In genomic region chr10:116470071-116470470, GRCh38 we compare ENCODE assay signal across 15 cellular contexts. TPM values are rescaled to one million over a fixed set of nuclear protein-coding genes. Genes with fewer than 3 reads are reported as not detected.
DNase-seq lines count a peak whose midpoint lies in the region; ATAC-seq and TF ChIP-seq lines count a peak whose summit lies in the region.
"Had no signal": no experiment of that assay in that cellular context is flagged by ENCODE, and none has a peak within 500 bp of the region (broad histone marks: within the 10 kb centered on the region; RNA-seq: fewer than 3 reads in every experiment).

No MANE protein-coding gene starts in this region.

- H3K9me3 Mint-ChIP-seq in progenitor cell of endocrine pancreas (ENCODE audit: low read depth), result no peaks in the 10 kb centered on the region
- H3K9me3 Mint-ChIP-seq: CD4-positive, alpha-beta T cell had no signal

- H3K36me3 Mint-ChIP-seq in progenitor cell of endocrine pancreas (ENCODE audit: insufficient read depth), result no peaks in the 10 kb centered on the region

- no peak overlapping the region for H3K4me3 Mint-ChIP-seq in progenitor cell of endocrine pancreas (ENCODE audit: low read depth)
- H3K4me3 Mint-ChIP-seq: B cell; CD4-positive, alpha-beta T cell; H9 had no signal

- in situ Hi-C loops in brain microvascular endothelial cell (cut with HindIII; ENCODE audit: low pct_ligation_motif_present, low sequenced_read_pairs), result no loop called here

- TF ChIP-seq CTCF in HEK293 (tag by site-specific recombination; IDR thresholded peaks at IDR 0.05) (no peak), brain microvascular endothelial cell (IDR thresholded peaks at IDR 0.05; ENCODE audit: low read depth, low read length, missing control alignments) (no peak), progenitor cell of endocrine pancreas (IDR thresholded peaks at IDR 0.05; ENCODE audit: unreplicated experiment) (no peak), upper lobe of left lung (IDR thresholded peaks at IDR 0.05) (no peak)

- H3K4me3 ChIP-seq in HEK293 (ENCODE audit: low read depth, low read length) (no peak overlapping the region), brain microvascular endothelial cell (ENCODE audit: low read depth, low read length) (no peak overlapping the region), upper lobe of left lung (no peak overlapping the region)

- H3K27ac ChIP-seq in HEK293 (ENCODE audit: extremely low read depth, low read depth, low read length) (no peak overlapping the region), brain microvascular endothelial cell (no peak overlapping the region), upper lobe of left lung (no peak overlapping the region)

- DNase-seq in Daoy (ENCODE audit: low read depth) (peak; percentile 32), brain microvascular endothelial cell (peak; percentile 0), kidney tubule cell (ENCODE audit: low spot score) (peak; percentile 21), NCI-H2227 (lab: John Stamatoyannopoulos, UW; ENCODE audit: unreplicated experiment) (no peak), progenitor cell of endocrine pancreas (ENCODE audit: low spot score, unreplicated experiment) (no peak), GM19238 (ENCODE audit: insufficient read length, low spot score) (no peak), upper lobe of left lung (no peak)
- DNase-seq: CD4-positive, alpha-beta T cell; DMS79 treated with DMSO at 0.1 percent for 48 hours; NCI-H1105 treated with DMSO at 0.1 percent for 48 hours; NCI-H187 treated with DMSO at 0.1 percent for 48 hours had no signal

- H3K27me3 ChIP-seq in brain microvascular endothelial cell (replicated peaks) (no peaks in the 10 kb centered on the region), upper lobe of left lung (no peaks in the 10 kb centered on the region)

- no peak overlapping the region for H3K27ac Mint-ChIP-seq in progenitor cell of endocrine pancreas
- H3K27ac Mint-ChIP-seq: B cell; CD4-positive, alpha-beta T cell; H9 had no signal

- no peak for TF ChIP-seq EP300 in upper lobe of left lung (IDR thresholded peaks at IDR 0.05)

- no peaks in the 10 kb centered on the region for H3K36me3 ChIP-seq in HEK293 (ENCODE audit: control insufficient read depth in 2 of 2, insufficient read depth in 1 of 2, low read length in 2 of 2)
- no peaks in the 10 kb centered on the region for H3K36me3 ChIP-seq in brain microvascular endothelial cell (replicated peaks)
- no peaks in the 10 kb centered on the region for H3K36me3 ChIP-seq in upper lobe of left lung

- H3K4me1 ChIP-seq in HEK293 (ENCODE audit: control insufficient read depth, insufficient read depth, low read length), result no peaks in the 10 kb centered on the region
- H3K4me1 ChIP-seq in upper lobe of left lung, result no peaks in the 10 kb centered on the region

- no peaks in the 10 kb centered on the region for H3K4me1 Mint-ChIP-seq in progenitor cell of endocrine pancreas (ENCODE audit: low read depth)
- H3K4me1 Mint-ChIP-seq: B cell had no signal

- H3K27me3 Mint-ChIP-seq in progenitor cell of endocrine pancreas, result no peaks in the 10 kb centered on the region
- H3K27me3 Mint-ChIP-seq: B cell had no signal

- no peak for TF ChIP-seq POLR2A in upper lobe of left lung (IDR thresholded peaks at IDR 0.05)

- POLR2A ChIA-PET in HEK293 (lab: Yijun Ruan, JAX), result no interaction called here

- no peaks in the 10 kb centered on the region for H3K9me3 ChIP-seq in HEK293 (ENCODE audit: control insufficient read depth, insufficient read depth, low read depth, low read length)
- H3K9me3 ChIP-seq in upper lobe of left lung, result no peaks in the 10 kb centered on the region

- no peak for ATAC-seq in upper lobe of left lung (ENCODE audit: low FRiP score in 2 of 2)

- 79 to 87% methylated on average over 4 of the region's 4 CpGs for WGBS in upper lobe of left lung, 2 donors

- CTCF ChIA-PET in HEK293 (lab: Yijun Ruan, JAX), result interaction anchor here (0.7 to 1.7 kb wide), 6 partner anchors 9 to 705 kb away, joined by 3 to 11 read pairs (median 6); no protein-coding TSS in a partner anchor

TF ChIP-seq in HEK293, 187 proteins besides CTCF, POLR2A, EP300 and RAD21:
- peak; percentile 72 for TF ChIP-seq ATF2 (tag by site-specific recombination; IDR thresholded peaks at IDR 0.05; ENCODE audit: low read depth)
- TF ChIP-seq ZNF404 (tag by site-specific recombination; IDR thresholded peaks at IDR 0.05), result no peak

RNA-seq across cellular contexts. Expression of gene PNLIPRP3, which starts 42.4 kb away (rescaled TPM):
- total RNA-seq in Daoy (2014; rRNA removed; shearing (Covaris generic)), result 0.17 TPM in 1 of 2 replicates, not detected in the other
- total RNA-seq in progenitor cell of endocrine pancreas, result not detected in 2 replicates
- under 1 TPM in 2 of 6 donors, not detected in 4; 0.20 to 0.22 TPM for total RNA-seq in upper lobe of left lung
- total RNA-seq: B cell; CD4-positive, alpha-beta T cell; H9; RPMI7951 had no signal

Comparison
In these comparisons a context has a peak if more than half of its experiments do, and no peak if none do; other contexts are left out.
1. DNase-seq: peak in Daoy (single experiment), brain microvascular endothelial cell (single experiment) and kidney tubule cell (single experiment); none in NCI-H2227 (single experiment), progenitor cell of endocrine pancreas (single experiment), GM19238 (single experiment) and upper lobe of left lung (0 of 2).